ENCODE assay signal across 19 cellular contexts in genomic region chrX:47215291-47215900, GRCh38. TPM values are rescaled to one million over a fixed set of nuclear protein-coding genes. Genes with fewer than 3 reads are reported as not detected.
DNase-seq lines count a peak whose midpoint lies in the region; ATAC-seq and TF ChIP-seq lines count a peak whose summit lies in the region.
"Had no signal": no experiment of that assay in that cellular context is flagged by ENCODE, and none has a peak within 500 bp of the region (broad histone marks: within the 10 kb centered on the region; RNA-seq: fewer than 3 reads in every experiment).

No MANE protein-coding gene starts in this region.

- no peaks in the 10 kb centered on the region for H3K27me3 Mint-ChIP-seq in endodermal cell (ENCODE audit: insufficient read depth)
- H3K27me3 Mint-ChIP-seq in nephron (ENCODE audit: low read depth) = no peaks in the 10 kb centered on the region
- H3K27me3 Mint-ChIP-seq: activated naive CD4-positive, alpha-beta T cell treated with anti-CD3 and anti-CD28 coated beads, Interleukin-2, amount 50 U/mL, for 24 hours; stimulated activated naive B cell treated with anti-CD40 and anti-IgM and Interleukin-4, amounts not matched to agents 10 μg/mL and 1 μg/mL and 100 μg/mL, for 72 hours had no signal

- H3K9me3 ChIP-seq in endodermal cell (ENCODE audit: control insufficient read depth, low read length) = no peaks in the 10 kb centered on the region
- no peaks in the 10 kb centered on the region for H3K9me3 ChIP-seq in Karpas-422 (ENCODE audit: low read length)
- H3K9me3 ChIP-seq: transverse colon had no signal

- no peak overlapping the region for H3K9ac ChIP-seq in endodermal cell (ENCODE audit: extremely low read depth, low read length, poor library complexity, severe bottlenecking)
- H3K9ac ChIP-seq in Karpas-422 (ENCODE audit: low read length) = no peak overlapping the region

- H3K79me2 ChIP-seq in Karpas-422 (ENCODE audit: low read length) = peaks cover 18% of the 10 kb centered on the region

- TF ChIP-seq CTCF in endodermal cell (conservative IDR thresholded peaks at IDR 0.05) (no peak), nephron (IDR thresholded peaks at IDR 0.05; ENCODE audit: unreplicated experiment in 3 of 3) (no peak)

- H3K4me1 ChIP-seq in endodermal cell (ENCODE audit: control insufficient read depth, insufficient read depth, low read length) (no peaks in the 10 kb centered on the region), Karpas-422 (ENCODE audit: low read length) (peaks cover 26% of the 10 kb centered on the region)

- no peak overlapping the region for H3K4me3 Mint-ChIP-seq in endodermal cell
- H3K4me3 Mint-ChIP-seq in nephron = no peak overlapping the region
- H3K4me3 Mint-ChIP-seq: stimulated activated naive B cell treated with anti-CD40 and anti-IgM and Interleukin-4, amounts not matched to agents 10 μg/mL and 1 μg/mL and 100 μg/mL, for 72 hours had no signal

- H4K20me1 ChIP-seq in Karpas-422 (ENCODE audit: insufficient read depth, low read depth, low read length) = peaks cover 32% of the 10 kb centered on the region

- no peak for ATAC-seq in GM21423 (IDR thresholded peaks at IDR 0.05; ENCODE audit: unreplicated experiment)
- no peak for ATAC-seq in HG03571 (IDR thresholded peaks at IDR 0.05; ENCODE audit: unreplicated experiment)
- ATAC-seq: left lobe of liver; stimulated activated naive B cell treated with anti-CD40 and anti-IgM and Interleukin-4, amounts not matched to agents 10 μg/mL and 1 μg/mL and 100 μg/mL, for 72 hours had no signal

- H3K4me3 ChIP-seq in endodermal cell (ENCODE audit: low read length) (no peak overlapping the region), Karpas-422 (ENCODE audit: low read length) (no peak overlapping the region)
- H3K4me3 ChIP-seq: transverse colon had no signal

- no peaks in the 10 kb centered on the region for H3K9me2 ChIP-seq in Karpas-422 (replicated peaks; ENCODE audit: insufficient read depth, low read length)

- peaks cover 45% of the 10 kb centered on the region for H3K36me3 ChIP-seq in endodermal cell (ENCODE audit: control insufficient read depth, insufficient read depth, low read length)
- peaks cover 37% of the 10 kb centered on the region; the same call in 1 of the 2 replicates for H3K36me3 ChIP-seq in Karpas-422 (ENCODE audit: insufficient read depth, low read length)

- H3K9me3 Mint-ChIP-seq in endodermal cell (no peaks in the 10 kb centered on the region), nephron (no peaks in the 10 kb centered on the region)
- H3K9me3 Mint-ChIP-seq: activated naive CD4-positive, alpha-beta T cell treated with anti-CD3 and anti-CD28 coated beads, Interleukin-2, amount 50 U/mL, for 24 hours; stimulated activated naive B cell treated with anti-CD40 and anti-IgM and Interleukin-4, amounts not matched to agents 10 μg/mL and 1 μg/mL and 100 μg/mL, for 72 hours had no signal

- no peak overlapping the region for H3K4me2 ChIP-seq in Karpas-422 (ENCODE audit: low read depth, low read length, poor library complexity, severe bottlenecking)

- H3K4me1 Mint-ChIP-seq in endodermal cell (peaks cover 30% of the 10 kb centered on the region), nephron (peaks cover 25% of the 10 kb centered on the region)

- DNase-seq in NCI-H82 (lab: John Stamatoyannopoulos, UW) = peak; percentile 28
- DNase-seq in NCI-H82 treated with DMSO at 0.1 percent for 48 hours (lab: John Stamatoyannopoulos, UW; ENCODE audit: unreplicated experiment) = no peak
- DNase-seq in EH (ENCODE audit: low read depth) = peak; percentile 38
- no peak for DNase-seq in endodermal cell
- no peak for DNase-seq in Karpas-422
- DNase-seq: C1 segment of cervical spinal cord; DMS79 treated with DMSO at 0.1 percent for 48 hours; hypothalamus; NCI-H774; small intestine; stimulated activated naive B cell treated with anti-CD40 and anti-IgM and Interleukin-4, amounts not matched to agents 10 μg/mL and 1 μg/mL and 100 μg/mL, for 72 hours; SW 1271; transverse colon had no signal

- H3K27ac ChIP-seq in endodermal cell (ENCODE audit: low read depth, low read length) (no peak overlapping the region), Karpas-422 (ENCODE audit: low read length) (no peak overlapping the region)
- H3K27ac ChIP-seq: HL-60 had no signal

- H3K36me3 Mint-ChIP-seq in endodermal cell (ENCODE audit: low read depth) (peaks cover 61% of the 10 kb centered on the region), nephron (ENCODE audit: low read depth) (peaks cover 58% of the 10 kb centered on the region)

- H3K27ac Mint-ChIP-seq in endodermal cell (peak overlapping the region; percentile 99), nephron (peak overlapping the region in 2 of 3 experiments; percentile 45 to 99)

- 92 to 100% methylated on average over 2 to 12 of the region's 12 CpGs for WGBS in endodermal cell (ENCODE audit: insufficient coverage in 1 of 2, insufficient read length in 1 of 2), 2 experiments

- H2AFZ ChIP-seq in Karpas-422 (ENCODE audit: low read length) = no peak overlapping the region

- H3K27me3 ChIP-seq in endodermal cell (ENCODE audit: control insufficient read depth, insufficient read depth, low read length, poor library complexity, severe bottlenecking) (no peaks in the 10 kb centered on the region), Karpas-422 (ENCODE audit: low read length) (no peaks in the 10 kb centered on the region)
- H3K27me3 ChIP-seq: transverse colon had no signal

RNA-seq across cellular contexts. Expression of gene CDK16, which starts 3.1 kb away (rescaled TPM):
- total RNA-seq in endodermal cell = 100 to 1,000 TPM; 167 to 245 TPM
- polyA plus RNA-seq in endodermal cell (2013, experiment 1 of 2) = 166 TPM
- polyA plus RNA-seq in endodermal cell (2013, experiment 2 of 2) = 145 TPM
- 45.4 and 45.9 TPM in 2 replicates for total RNA-seq in Karpas-422 (2014; rRNA removed; shearing (Covaris generic); ENCODE audit: low replicate concordance)

RNA-seq across cellular contexts. Expression of gene USP11, which starts 17.4 kb away (rescaled TPM):
- total RNA-seq in endodermal cell = 100 to 1,000 TPM; 113 to 214 TPM
- 126 TPM for polyA plus RNA-seq in endodermal cell (2013, experiment 1 of 2)
- 106 TPM for polyA plus RNA-seq in endodermal cell (2013, experiment 2 of 2)
- 30.9 and 40.7 TPM in 2 replicates for total RNA-seq in Karpas-422 (2014; rRNA removed; shearing (Covaris generic); ENCODE audit: low replicate concordance)

RNA-seq across cellular contexts. Expression of gene UBA1, which starts 21.8 kb away (rescaled TPM):
- 100 to 1,000 TPM; 233 to 448 TPM for total RNA-seq in endodermal cell
- polyA plus RNA-seq in endodermal cell (2013, experiment 1 of 2) = 280 TPM
- polyA plus RNA-seq in endodermal cell (2013, experiment 2 of 2) = 253 TPM
- 178 and 214 TPM in 2 replicates for total RNA-seq in Karpas-422 (2014; rRNA removed; shearing (Covaris generic); ENCODE audit: low replicate concordance)

Comparison
In these comparisons a context has a peak if more than half of its experiments do, and no peak if none do; other contexts are left out.
1. DNase-seq: peak in NCI-H82 (single experiment) and EH (single experiment); none in NCI-H82 treated with DMSO at 0.1 percent for 48 hours (single experiment), endodermal cell (single experiment) and Karpas-422 (single experiment).